In the genomic region with DNA sequence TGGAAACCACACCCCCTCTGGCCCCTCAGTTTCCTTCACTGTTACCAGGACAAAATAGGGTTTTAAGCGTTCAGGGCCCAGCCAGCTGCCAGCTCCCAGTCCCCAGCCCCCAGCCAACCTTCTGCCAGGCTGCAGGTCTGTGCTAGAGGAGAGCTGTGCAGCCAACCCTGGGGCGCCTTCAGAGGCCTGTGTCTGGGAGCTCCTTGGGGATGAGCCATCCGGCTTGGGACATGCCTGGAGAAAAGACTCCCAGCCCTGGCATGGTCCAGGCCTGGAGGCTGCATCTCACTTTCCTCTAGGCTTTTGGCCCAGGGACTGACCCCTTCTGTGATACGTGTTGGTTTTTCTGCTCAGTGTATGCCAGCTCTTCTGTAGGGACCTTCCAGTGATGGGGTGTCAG, we compare ENCODE assay signal across 20 cellular contexts.
"Had no signal": no experiment of that assay in that cellular context is flagged by ENCODE, and none has a peak within 500 bp of the region (broad histone marks: within the 10 kb centered on the region; RNA-seq: fewer than 3 reads in every experiment).

No MANE protein-coding gene starts in this region.

- DNase-seq: KBM-7, MV-4-11, NCI-H1048, NCI-H1105, NCI-H1417, NCI-H1436 treated with DMSO at 0.1 percent for 48 hours, NCI-H1694, NCI-H187 treated with DMSO at 0.1 percent for 48 hours, NCI-H2029 treated with DMSO at 0.1 percent for 48 hours, NCI-H226, NCI-H446, NCI-H510A, NCI-H524 treated with DMSO at 0.1 percent for 48 hours, NCI-H69, NCI-H774, Right ventricle myocardium superior, RPMI8226, SIG-M5 had no signal

- H3K27ac ChIP-seq: SJSA1, SK-N-MC had no signal

- H3K36me3 ChIP-seq: SJSA1 had no signal

- H3K27me3 ChIP-seq: SJSA1 had no signal

- H3K4me1 ChIP-seq: SJSA1 had no signal

- H3K4me3 ChIP-seq: SJSA1, SK-N-MC had no signal
